15 cellular contexts compared by ENCODE assay signal in the genomic region with DNA sequence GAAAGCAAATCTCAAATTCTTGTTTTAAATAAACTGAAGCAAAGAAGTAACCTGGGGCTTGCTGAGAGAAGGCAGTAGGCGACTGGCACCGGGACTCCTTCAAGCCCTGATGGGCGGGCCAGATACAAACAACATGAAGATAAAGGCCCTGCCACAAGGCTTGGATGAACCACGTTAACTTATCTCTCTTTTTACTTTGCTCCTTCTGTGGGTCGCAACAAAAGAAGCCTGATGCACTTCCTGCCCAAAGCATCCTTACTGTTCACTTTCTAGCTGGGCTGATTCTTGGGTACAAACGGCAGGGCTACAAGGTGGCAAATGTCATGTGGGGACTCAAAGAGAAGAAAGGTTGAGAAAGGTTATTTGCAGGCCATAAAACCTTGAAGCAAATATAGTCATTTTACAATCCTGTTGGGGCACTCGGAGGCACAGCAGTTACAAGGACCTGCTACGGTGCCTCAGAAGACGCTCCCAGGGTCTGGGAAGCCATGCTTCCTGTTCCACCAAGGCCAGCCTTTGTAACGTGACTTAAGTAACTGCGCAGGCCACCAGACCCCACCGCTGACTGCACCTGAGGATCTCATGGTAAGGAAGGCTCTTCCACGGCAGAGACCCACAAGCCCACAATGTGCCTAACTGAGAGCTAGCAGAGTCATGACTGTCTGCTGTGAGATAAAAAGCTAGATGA.
DNase-seq lines count a peak whose midpoint lies in the region; ATAC-seq and TF ChIP-seq lines count a peak whose summit lies in the region.
"Had no signal": no experiment of that assay in that cellular context is flagged by ENCODE, and none has a peak within 500 bp of the region (broad histone marks: within the 10 kb centered on the region; RNA-seq: fewer than 3 reads in every experiment).

No MANE protein-coding gene starts in this region.

- H3K27ac ChIP-seq in RWPE1: peak overlapping the region; percentile 57
- H3K27ac ChIP-seq in colonic mucosa: no peak overlapping the region

- DNase-seq in activated CD4-positive, alpha-beta T cell treated with anti-CD3 and anti-CD28 coated beads, Interleukin-2, amount 10 ng/mL, durations not matched to agents 24 days and 14 days: no peak
- DNase-seq in activated CD4-positive, alpha-beta T cell treated with anti-CD3 and anti-CD28 coated beads, Interleukin-2, amount 50 U/mL, for 1 hour: no peak
- DNase-seq in RWPE1 (ENCODE audit: low spot score) (no peak), colonic mucosa (peak; percentile 41)
- DNase-seq in stimulated activated CD8-positive, alpha-beta memory T cell treated with anti-CD3 and anti-CD28 coated beads, Interleukin-4, amount 100 ng/mL, for 48 hours: peak; percentile 29
- DNase-seq: activated T-cell treated with anti-CD3 and anti-CD28 coated beads, Interleukin-2, amount 50 U/mL, for 4 hours; kidney; NCI-H1105 treated with DMSO at 0.1 percent for 48 hours; NCI-H446; testis had no signal

- H3K36me3 ChIP-seq in colonic mucosa: no peaks in the 10 kb centered on the region

- H3K4me1 Mint-ChIP-seq in activated CD4-positive, alpha-beta T cell treated with anti-CD3 and anti-CD28 coated beads, Interleukin-2, amount 10 ng/mL, durations not matched to agents 24 days and 14 days: peaks cover 66% of the 10 kb centered on the region

- peak overlapping the region; percentile 80 for H3K27ac Mint-ChIP-seq in activated CD4-positive, alpha-beta T cell treated with anti-CD3 and anti-CD28 coated beads, Interleukin-2, amount 10 ng/mL, durations not matched to agents 24 days and 14 days

- no peaks in the 10 kb centered on the region for H3K27me3 Mint-ChIP-seq in activated CD4-positive, alpha-beta T cell treated with anti-CD3 and anti-CD28 coated beads, Interleukin-2, amount 10 ng/mL, durations not matched to agents 24 days and 14 days
- H3K27me3 Mint-ChIP-seq: IgD-negative memory B cell had no signal

- no peaks in the 10 kb centered on the region for H3K9me3 Mint-ChIP-seq in activated CD4-positive, alpha-beta T cell treated with anti-CD3 and anti-CD28 coated beads, Interleukin-2, amount 10 ng/mL, durations not matched to agents 24 days and 14 days
- H3K9me3 Mint-ChIP-seq: activated T-cell treated with anti-CD3 and anti-CD28 coated beads, Interleukin-2, amount 50 U/mL, for 4 hours; IgD-negative memory B cell had no signal

- ATAC-seq in GM18873 (IDR thresholded peaks at IDR 0.05; ENCODE audit: low FRiP score, unreplicated experiment) (no peak), HG03469 (IDR thresholded peaks at IDR 0.05; ENCODE audit: unreplicated experiment) (no peak), HG03565 (IDR thresholded peaks at IDR 0.05; ENCODE audit: unreplicated experiment) (no peak)
- ATAC-seq: Panc1 had no signal

- H3K4me3 Mint-ChIP-seq in activated CD4-positive, alpha-beta T cell treated with anti-CD3 and anti-CD28 coated beads, Interleukin-2, amount 10 ng/mL, durations not matched to agents 24 days and 14 days: peak overlapping the region; percentile 54
- H3K4me3 Mint-ChIP-seq: activated T-cell treated with anti-CD3 and anti-CD28 coated beads, Interleukin-2, amount 50 U/mL, for 4 hours; IgD-negative memory B cell had no signal

- no peak overlapping the region for H3K4me3 ChIP-seq in colonic mucosa
- H3K4me3 ChIP-seq: testis had no signal

- peaks cover 77% of the 10 kb centered on the region for H3K36me3 Mint-ChIP-seq in activated CD4-positive, alpha-beta T cell treated with anti-CD3 and anti-CD28 coated beads, Interleukin-2, amount 10 ng/mL, durations not matched to agents 24 days and 14 days (ENCODE audit: low read depth)

- POLR2A ChIA-PET in RWPE1 (lab: Yijun Ruan, JAX; ENCODE audit: low non-redundant PET): no interaction called here

- TF ChIP-seq CTCF in RWPE1 (conservative IDR thresholded peaks at IDR 0.05; ENCODE audit: low read depth) (no peak), colonic mucosa (IDR thresholded peaks at IDR 0.05) (no peak)

- H3K9me3 ChIP-seq in colonic mucosa: no peaks in the 10 kb centered on the region
- H3K9me3 ChIP-seq: testis had no signal

- H3K9ac ChIP-seq in colonic mucosa (ENCODE audit: low read depth in 2 of 2, low read length in 2 of 2): no peak overlapping the region

- intact Hi-C loops in activated CD4-positive, alpha-beta T cell treated with anti-CD3 and anti-CD28 coated beads, Interleukin-2, amount 10 ng/mL, durations not matched to agents 24 days and 14 days (cut with micrococcal nuclease): no loop called here
- intact Hi-C loops in colonic mucosa (cut with DNase I): no loop called here

- no peaks in the 10 kb centered on the region for H3K4me1 ChIP-seq in colonic mucosa

- CTCF ChIA-PET in RWPE1 (lab: Yijun Ruan, JAX): interaction anchor here (0.6 to 0.8 kb wide), 2 partner anchors 9 to 578 kb away, joined by 3 read pairs; no protein-coding TSS in a partner anchor

- H3K27me3 ChIP-seq in colonic mucosa: no peaks in the 10 kb centered on the region
- H3K27me3 ChIP-seq: testis had no signal

Comparison
In these comparisons a context has a peak if more than half of its experiments do, and no peak if none do; other contexts are left out.
1. DNase-seq: peak in colonic mucosa (single experiment) and stimulated activated CD8-positive, alpha-beta memory T cell treated with anti-CD3 and anti-CD28 coated beads, Interleukin-4, amount 100 ng/mL, for 48 hours (single experiment); none in activated CD4-positive, alpha-beta T cell treated with anti-CD3 and anti-CD28 coated beads, Interleukin-2, amount 10 ng/mL, durations not matched to agents 24 days and 14 days (single experiment), activated CD4-positive, alpha-beta T cell treated with anti-CD3 and anti-CD28 coated beads, Interleukin-2, amount 50 U/mL, for 1 hour (single experiment) and RWPE1 (single experiment).